ENCODE assay signal across 15 cellular contexts in genomic region chr6:4488389-4488788, GRCh38.
DNase-seq lines count a peak whose midpoint lies in the region; ATAC-seq, FAIRE-seq and TF ChIP-seq lines count a peak whose summit lies in the region.
"Had no signal": no experiment of that assay in that cellular context is flagged by ENCODE, and none has a peak within 500 bp of the region (broad histone marks: within the 10 kb centered on the region; RNA-seq: fewer than 3 reads in every experiment).

No MANE protein-coding gene starts in this region.

- no peak for TF ChIP-seq CTCF in HepG2 (CRISPR knock-in tag; IDR thresholded peaks at IDR 0.05)
- no peak for TF ChIP-seq CTCF in right lobe of liver (IDR thresholded peaks at IDR 0.05)
- no peak for TF ChIP-seq CTCF in PC-9 (conservative IDR thresholded peaks at IDR 0.05)
- TF ChIP-seq CTCF in hepatocyte (IDR thresholded peaks at IDR 0.05; ENCODE audit: poor library complexity) = no peak
- no peak for TF ChIP-seq CTCF in type B pancreatic cell (conservative IDR thresholded peaks at IDR 0.05)

- H3K9me3 ChIP-seq in HepG2 (ENCODE audit: low read length) = peaks cover 25% of the 10 kb centered on the region
- no peaks in the 10 kb centered on the region for H3K9me3 ChIP-seq in right lobe of liver
- no peaks in the 10 kb centered on the region; the same call in 1 of the 2 replicates for H3K9me3 ChIP-seq in PC-9 (ENCODE audit: insufficient read depth, low read depth)
- H3K9me3 ChIP-seq in hepatocyte (ENCODE audit: low read depth) = no peaks in the 10 kb centered on the region

- H3K4me2 ChIP-seq in HepG2 (ENCODE audit: low read depth, low read length) (no peak overlapping the region), PC-9 (no peak overlapping the region), hepatocyte (no peak overlapping the region)
- H3K4me2 ChIP-seq: BLaER1 had no signal

- no peak for FAIRE-seq in HepG2 (lab: Jason Lieb, UNC)
- FAIRE-seq: GM12891 had no signal

- peaks cover 23% of the 10 kb centered on the region for H3K4me1 Mint-ChIP-seq in type B pancreatic cell (ENCODE audit: unreplicated experiment)

- H3K27me3 ChIP-seq in HepG2 (ENCODE audit: control insufficient read depth in 1 of 2, insufficient read depth in 2 of 2, low read length in 2 of 2) (peaks cover 0 to 3% of the 10 kb centered on the region in 2 experiments; a peak in 1 of 5 replicates), right lobe of liver (no peaks in the 10 kb centered on the region), PC-9 (ENCODE audit: insufficient read depth, low read depth) (no peaks in the 10 kb centered on the region), hepatocyte (no peaks in the 10 kb centered on the region)
- H3K27me3 ChIP-seq: BLaER1 had no signal

- CTCF ChIA-PET in HepG2 (lab: Yijun Ruan, JAX; ENCODE audit: low intra/inter-chr PET ratio, low total read pairs) = no interaction called here
- CTCF ChIA-PET in PC-9 (lab: Charles Lee) = no interaction called here

- no peak for TF ChIP-seq EP300 in HepG2 (IDR thresholded peaks at IDR 0.05; ENCODE audit: low read depth in 2 of 2, low read length in 2 of 2)
- TF ChIP-seq EP300 in HepG2 (CRISPR knock-in tag; IDR thresholded peaks at IDR 0.05; ENCODE audit: borderline replicate concordance) = no peak

- in situ Hi-C loops in HepG2 (cut with HindIII; ENCODE audit: extremely low pct_ligation_motif_present, low pct_unique_long_range_greater_than_20kb) = no loop called here

- H3K9me3 Mint-ChIP-seq in type B pancreatic cell = peaks cover 33% of the 10 kb centered on the region

- ATAC-seq in HepG2 = no peak
- ATAC-seq in right lobe of liver = no peak
- no peak for ATAC-seq in HG03571 (IDR thresholded peaks at IDR 0.05; ENCODE audit: unreplicated experiment)

- H4K20me1 ChIP-seq in HepG2 (ENCODE audit: insufficient read depth, low read length) (no peaks in the 10 kb centered on the region), PC-9 (ENCODE audit: insufficient read depth) (no peaks in the 10 kb centered on the region), hepatocyte (ENCODE audit: insufficient read depth, poor library complexity, severe bottlenecking) (no peaks in the 10 kb centered on the region)
- H4K20me1 ChIP-seq: BLaER1 had no signal

- H3F3A ChIP-seq in PC-9 (ENCODE audit: insufficient read depth, low read depth) = peaks cover 5% of the 10 kb centered on the region; the same call in 1 of the 2 replicates

- H3K9ac ChIP-seq in HepG2 (ENCODE audit: insufficient read depth, low read depth, low read length) = no peak overlapping the region
- H3K9ac ChIP-seq: BLaER1 had no signal

- no peaks in the 10 kb centered on the region for H3K36me3 ChIP-seq in HepG2 (replicated peaks in 1 of 2; ENCODE audit: control insufficient read depth in 1 of 2, insufficient read depth in 2 of 2, low read length in 2 of 2)
- H3K36me3 ChIP-seq in right lobe of liver = no peaks in the 10 kb centered on the region
- no peaks in the 10 kb centered on the region for H3K36me3 ChIP-seq in PC-9 (ENCODE audit: low read depth)
- H3K36me3 ChIP-seq in hepatocyte (replicated peaks; ENCODE audit: insufficient read depth, low read depth) = no peaks in the 10 kb centered on the region
- H3K36me3 ChIP-seq: BLaER1 had no signal

- no peak overlapping the region for H3K4me3 Mint-ChIP-seq in type B pancreatic cell
- H3K4me3 Mint-ChIP-seq: CD8-positive, alpha-beta memory T cell had no signal

- H3K79me2 ChIP-seq in HepG2 (ENCODE audit: insufficient read depth, low read length) (no peaks in the 10 kb centered on the region), PC-9 (ENCODE audit: low read depth) (no peaks in the 10 kb centered on the region), hepatocyte (no peaks in the 10 kb centered on the region)

- DNase-seq in HepG2 (ENCODE audit: low spot score) (no peak), right lobe of liver (no peak), PC-9 (no peak), hepatocyte (ENCODE audit: low spot score) (no peak), type B pancreatic cell (ENCODE audit: extremely low spot score, unreplicated experiment) (no peak), SIG-M5 (lab: John Stamatoyannopoulos, UW) (no peak), caudate nucleus (lab: John Stamatoyannopoulos, UW) (no peak)
- DNase-seq: 8988T; AML-193; Caco-2; CD8-positive, alpha-beta memory T cell; HCEC 1CT had no signal

- WGBS in HepG2 (ENCODE audit: low lambda C conversion rate) = 34% methylated on average over 3 of the region's 3 CpGs
- 81% methylated on average over 3 of the region's 3 CpGs for WGBS in right lobe of liver (ENCODE audit: insufficient coverage, low coverage, low lambda C conversion rate, missing lambda C conversion rate)
- WGBS in hepatocyte (ENCODE audit: low lambda C conversion rate, missing lambda C conversion rate) = 93% methylated on average over 3 of the region's 3 CpGs

- H3K4me3 ChIP-seq in HepG2 (replicated peaks in 1 of 3; ENCODE audit: insufficient read depth in 1 of 3, low read depth in 2 of 3, low read length in 3 of 3) = no peak overlapping the region
- H3K4me3 ChIP-seq in right lobe of liver = no peak overlapping the region
- H3K4me3 ChIP-seq in PC-9 = no peak overlapping the region
- H3K4me3 ChIP-seq in hepatocyte = no peak overlapping the region
- H3K4me3 ChIP-seq: BLaER1 had no signal

- H3K4me1 ChIP-seq in HepG2 (ENCODE audit: insufficient read depth, low read length) (no peaks in the 10 kb centered on the region), right lobe of liver (no peaks in the 10 kb centered on the region), PC-9 (replicated peaks; ENCODE audit: insufficient read depth) (0 out of 2 replicates have a peak, but pooled peaks cover 7% of the 10 kb centered on the region), hepatocyte (ENCODE audit: insufficient read depth) (peaks cover 41% of the 10 kb centered on the region)
- H3K4me1 ChIP-seq: BLaER1 had no signal

- peak overlapping the region; percentile 98 for H3K27ac Mint-ChIP-seq in type B pancreatic cell

- H3K27ac ChIP-seq in HepG2 (ENCODE audit: extremely low read length, insufficient read depth, low read length) (no peak overlapping the region), right lobe of liver (no peak overlapping the region), PC-9 (peak overlapping the region; percentile 67), hepatocyte (peak overlapping the region; percentile 94), caudate nucleus (ENCODE audit: low read depth, low read length) (no peak overlapping the region)
- H3K27ac ChIP-seq: BLaER1 had no signal

- intact Hi-C loops in HepG2 (cut with micrococcal nuclease; ENCODE audit: unreplicated experiment) (no loop called here), right lobe of liver (cut with DNase I) (no loop called here), PC-9 (cut with micrococcal nuclease; ENCODE audit: unreplicated experiment) (no loop called here)

- POLR2A ChIA-PET in HepG2 (lab: Yijun Ruan, JAX) (no interaction called here), PC-9 (lab: Charles Lee; ENCODE audit: unreplicated experiment) (no interaction called here)

- no peak overlapping the region for H2AFZ ChIP-seq in HepG2 (ENCODE audit: low read length)
- no peak overlapping the region for H2AFZ ChIP-seq in PC-9
- no peak overlapping the region for H2AFZ ChIP-seq in hepatocyte

- no TSS peak for BruUV-seq in HepG2 (replicated peaks; lab: Mats Ljungman, UMichigan)
- BruUV-seq in PC-9 (replicated peaks; lab: Mats Ljungman, UMichigan) = no TSS peak

- TF ChIP-seq POLR2A in HepG2 (IDR thresholded peaks at IDR 0.05; ENCODE audit: insufficient read depth in 1 of 2, low read depth in 2 of 2, low read length in 2 of 2) (no peak), right lobe of liver (IDR thresholded peaks at IDR 0.05) (no peak)

- no peaks in the 10 kb centered on the region for H3K27me3 Mint-ChIP-seq in type B pancreatic cell

- peaks cover 22% of the 10 kb centered on the region for H3K36me3 Mint-ChIP-seq in type B pancreatic cell

- TF ChIP-seq RAD21 in HepG2 (CRISPR knock-in tag; IDR thresholded peaks at IDR 0.05) = no peak

- H3K9me2 ChIP-seq in PC-9 (ENCODE audit: insufficient read depth) (no peaks in the 10 kb centered on the region), hepatocyte (replicated peaks; ENCODE audit: insufficient read depth) (no peaks in the 10 kb centered on the region)

TF ChIP-seq in HepG2, 621 proteins besides CTCF, POLR2A, EP300 and RAD21:
- TF ChIP-seq ATRX (CRISPR knock-in tag; IDR thresholded peaks at IDR 0.05; ENCODE audit: borderline replicate concordance) (no peak), ZNF562 (CRISPR knock-in tag; IDR thresholded peaks at IDR 0.05; ENCODE audit: borderline replicate concordance) (peak; percentile 55; the same call in 1 of the 2 replicates)

Comparison
In these comparisons a context has a peak if more than half of its experiments do, and no peak if none do; other contexts are left out.
1. H3K27ac ChIP-seq: peak in PC-9 (single experiment) and hepatocyte (single experiment); none in HepG2 (single experiment), right lobe of liver (0 of 3) and caudate nucleus (single experiment).